In the genomic region with DNA sequence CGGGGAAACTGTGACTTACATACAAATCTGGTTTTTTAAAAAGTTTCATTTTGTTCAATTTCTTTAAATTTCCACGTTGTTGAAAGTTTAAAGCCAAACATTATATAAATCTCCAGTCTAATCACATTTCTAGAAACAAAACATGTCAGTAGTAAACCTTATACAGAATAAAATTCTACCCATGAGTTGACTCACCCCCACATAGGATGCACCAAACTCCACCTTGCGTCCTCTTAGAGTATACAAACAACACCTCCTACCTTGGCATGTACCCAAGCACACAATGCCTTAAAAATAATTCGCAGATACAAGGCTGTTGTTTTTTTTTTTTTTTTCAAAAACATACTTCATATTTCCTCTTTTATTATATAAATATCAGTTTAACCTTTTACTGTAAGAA, we compare ENCODE assay signal across 8 cellular contexts. TPM values are rescaled to one million over a fixed set of nuclear protein-coding genes. Genes with fewer than 3 reads are reported as not detected.
DNase-seq lines count a peak whose midpoint lies in the region; ATAC-seq and TF ChIP-seq lines count a peak whose summit lies in the region.

No MANE protein-coding gene starts in this region.

- 21 to 28% (median 24%) methylated on average over 4 of the region's 4 CpGs for WGBS in adrenal gland, 4 donors

- H3K36me3 ChIP-seq in muscle layer of duodenum (ENCODE audit: control insufficient read depth in 1 of 2, insufficient read depth in 2 of 2, low read length in 2 of 2), result no peaks in the 10 kb centered on the region
- H3K36me3 ChIP-seq in adrenal gland (replicated peaks in 1 of 2), result no peaks in the 10 kb centered on the region

- H3K4me1 ChIP-seq in muscle layer of duodenum (ENCODE audit: control insufficient read depth in 1 of 2, insufficient read depth in 2 of 2, low read length in 2 of 2) (peaks cover 19 to 49% of the 10 kb centered on the region in 2 donors), adrenal gland (replicated peaks in 1 of 2) (peaks cover 36 to 62% of the 10 kb centered on the region in 2 donors)

- peak overlapping the region; percentile 66; the same call in 1 of the 2 replicates for H3K4me3 ChIP-seq in GM12865 (ENCODE audit: low read depth, low read length)
- H3K4me3 ChIP-seq in cardiac fibroblast (replicated peaks in 1 of 2; ENCODE audit: low read depth in 2 of 2, low read length in 2 of 2), result peak overlapping the region; percentile 25 to 35
- peak overlapping the region; percentile 60 to 61 for H3K4me3 ChIP-seq in muscle layer of duodenum (ENCODE audit: low read depth in 1 of 2, low read length in 2 of 2)
- peak overlapping the region in 1 of 4 donors; percentile 41 for H3K4me3 ChIP-seq in adrenal gland

- H3K27ac ChIP-seq in muscle layer of duodenum (ENCODE audit: low read length) (no peak overlapping the region), adrenal gland (peak overlapping the region in 2 of 5 donors; percentile 58 to 74)

- intact Hi-C loops in adrenal gland (cut with DNase I), result no loop called here

- H3K9me3 ChIP-seq in muscle layer of duodenum (ENCODE audit: control insufficient read depth in 1 of 2, low read length in 2 of 2), result no peaks in the 10 kb centered on the region
- H3K9me3 ChIP-seq in adrenal gland (replicated peaks in 1 of 3), result no peaks in the 10 kb centered on the region

- no peak for TF ChIP-seq POLR2A in adrenal gland (IDR thresholded peaks at IDR 0.05)

- no peaks in the 10 kb centered on the region for H3K27me3 ChIP-seq in muscle layer of duodenum (ENCODE audit: low read depth, low read length)
- no peaks in the 10 kb centered on the region for H3K27me3 ChIP-seq in adrenal gland

- TF ChIP-seq CTCF in GM12865 (IDR thresholded peaks at IDR 0.05; ENCODE audit: insufficient read depth, low read depth, low read length, missing control alignments) (no peak), cardiac fibroblast (IDR thresholded peaks at IDR 0.05; ENCODE audit: low read depth, low read length) (peak; percentile 23), adrenal gland (IDR thresholded peaks at IDR 0.05) (no peak)

- no peak for ATAC-seq in GM21381 (IDR thresholded peaks at IDR 0.05; ENCODE audit: unreplicated experiment)

- peak; percentile 42 for DNase-seq in GM12865 (ENCODE audit: low read depth)
- peak; percentile 50 for DNase-seq in NCI-H69 (lab: John Stamatoyannopoulos, UW)
- DNase-seq in cardiac fibroblast (ENCODE audit: low read depth in 2 of 2), result peak in 1 of 2 donors; percentile 75
- no peak for DNase-seq in kidney tubule cell (ENCODE audit: low spot score)
- DNase-seq in T1000 (lab: John Stamatoyannopoulos, UW), result no peak
- DNase-seq in adrenal gland, result no peak

RNA-seq across cellular contexts. Expression of gene FBXL14, which starts 3.4 kb away (rescaled TPM):
- total RNA-seq in adrenal gland, result 10 to 100 TPM; 10.8 to 19.1 (median 13.0) TPM
- polyA plus RNA-seq in adrenal gland, result 1 to 10 TPM; 1.2 to 3.5 (median 1.2) TPM

RNA-seq across cellular contexts. Expression of gene WNT5B, which starts 38.0 kb away (rescaled TPM):
- total RNA-seq in adrenal gland, result 10 to 100 TPM in 1 of 8 donors, 1 to 10 TPM in 6, under 1 TPM in 1; 0.97 to 11.1 (median 3.5) TPM
- polyA plus RNA-seq in adrenal gland, result 1 to 10 TPM in 2 of 3 donors, under 1 TPM in 1; 0.57 to 1.3 (median 1.2) TPM

Comparison
In these comparisons a context has a peak if more than half of its experiments do, and no peak if none do; other contexts are left out.
1. DNase-seq: peak in GM12865 (single experiment) and NCI-H69 (single experiment); none in kidney tubule cell (single experiment), T1000 (single experiment) and adrenal gland (0 of 7).